In genomic region chr16:85227262-85227923, GRCh38 we compare ENCODE assay signal across 8 cellular contexts.
DNase-seq lines count a peak whose midpoint lies in the region; ATAC-seq and TF ChIP-seq lines count a peak whose summit lies in the region.
"Had no signal": no experiment of that assay in that cellular context is flagged by ENCODE, and none has a peak within 500 bp of the region (broad histone marks: within the 10 kb centered on the region; RNA-seq: fewer than 3 reads in every experiment).

No MANE protein-coding gene starts in this region.

- no peaks in the 10 kb centered on the region; the same call in 1 of the 2 replicates for H3K36me3 Mint-ChIP-seq in HFFc6 (ENCODE audit: low read depth)
- no peaks in the 10 kb centered on the region for H3K36me3 Mint-ChIP-seq in nephron (ENCODE audit: low read depth)
- no peaks in the 10 kb centered on the region for H3K36me3 Mint-ChIP-seq in immature natural killer cell

- no peak overlapping the region for H3K4me3 ChIP-seq in H7 (ENCODE audit: insufficient read depth, low read depth, low read length)
- H3K4me3 ChIP-seq: colonic mucosa had no signal

- H3K4me1 Mint-ChIP-seq in HFFc6 (ENCODE audit: low read depth), result peaks cover 42% of the 10 kb centered on the region
- H3K4me1 Mint-ChIP-seq in nephron, result peaks cover 88% of the 10 kb centered on the region
- no peaks in the 10 kb centered on the region for H3K4me1 Mint-ChIP-seq in immature natural killer cell

- H3K27ac Mint-ChIP-seq in HFFc6 (peak overlapping the region; percentile 78), nephron (peak overlapping the region; percentile 92 to 94 (median 93)), immature natural killer cell (no peak overlapping the region)

- no peaks in the 10 kb centered on the region for H3K27me3 ChIP-seq in H7 (ENCODE audit: control insufficient read depth, insufficient read depth, low read length)
- H3K27me3 ChIP-seq: colonic mucosa had no signal

- H3K4me3 Mint-ChIP-seq in HFFc6, result no peak overlapping the region; the same call in 1 of the 2 replicates
- H3K4me3 Mint-ChIP-seq in nephron, result peak overlapping the region; percentile 1 to 60 (median 30)
- no peak overlapping the region for H3K4me3 Mint-ChIP-seq in immature natural killer cell

- TF ChIP-seq CTCF in HFFc6 (IDR thresholded peaks at IDR 0.05) (no peak), nephron (IDR thresholded peaks at IDR 0.05; ENCODE audit: unreplicated experiment in 3 of 3) (no peak)

- H3K27me3 Mint-ChIP-seq in HFFc6 (ENCODE audit: insufficient read depth) (peaks cover 3% of the 10 kb centered on the region), nephron (ENCODE audit: low read depth) (no peaks in the 10 kb centered on the region), immature natural killer cell (ENCODE audit: low read depth in 3 of 3) (peaks cover 2 to 6% (median 4%) of the 10 kb centered on the region in 3 donors)

- H3K9me3 Mint-ChIP-seq in HFFc6, result no peaks in the 10 kb centered on the region; the same call in 1 of the 2 replicates
- H3K9me3 Mint-ChIP-seq in nephron, result no peaks in the 10 kb centered on the region
- H3K9me3 Mint-ChIP-seq in immature natural killer cell, result no peaks in the 10 kb centered on the region

- no peak for DNase-seq in HFFc6
- DNase-seq in NCI-H1694 (lab: John Stamatoyannopoulos, UW), result peak; percentile 62
- DNase-seq in activated CD8-positive, alpha-beta memory T cell treated with anti-CD3 and anti-CD28 coated beads for 24 hours, result no peak
- no peak for DNase-seq in immature natural killer cell
- no peak for DNase-seq in H7
- DNase-seq: colonic mucosa had no signal

- ATAC-seq in GM18873 (IDR thresholded peaks at IDR 0.05; ENCODE audit: low FRiP score, unreplicated experiment), result peak; percentile 71

- no peaks in the 10 kb centered on the region for H3K36me3 ChIP-seq in H7 (replicated peaks; ENCODE audit: control insufficient read depth, insufficient read depth, low read length)
- H3K36me3 ChIP-seq: colonic mucosa had no signal

Comparison
In these comparisons a context has a peak if more than half of its experiments do, and no peak if none do; other contexts are left out.
1. H3K27ac Mint-ChIP-seq: peak in HFFc6 (single experiment) and nephron (3 of 3); none in immature natural killer cell (0 of 6).
2. H3K4me3 Mint-ChIP-seq: peak in nephron (3 of 3); none in HFFc6 (single experiment) and immature natural killer cell (0 of 5).